1 cellular context compared by ENCODE assay signal in genomic region chr5:102759700-102760099, GRCh38.
TF ChIP-seq lines count a peak whose summit lies in the region.

No MANE protein-coding gene starts in this region.

TF ChIP-seq in HEK293, 187 proteins besides CTCF, POLR2A, EP300 and RAD21:
- TF ChIP-seq PRDM10 (tag by site-specific recombination; IDR thresholded peaks at IDR 0.05): peak; percentile 67
- peak; percentile 47; the same call in 1 of the 2 replicates for TF ChIP-seq EGR2 (tag by site-specific recombination; IDR thresholded peaks at IDR 0.05; ENCODE audit: low read depth)
- TF ChIP-seq ZFP37 (tag by site-specific recombination; IDR thresholded peaks at IDR 0.05): no peak
- peak; percentile 62 for TF ChIP-seq ZFHX2 (tag by site-specific recombination; conservative IDR thresholded peaks at IDR 0.05)
